Comparison of ENCODE assay signal across 17 cellular contexts in the genomic region with DNA sequence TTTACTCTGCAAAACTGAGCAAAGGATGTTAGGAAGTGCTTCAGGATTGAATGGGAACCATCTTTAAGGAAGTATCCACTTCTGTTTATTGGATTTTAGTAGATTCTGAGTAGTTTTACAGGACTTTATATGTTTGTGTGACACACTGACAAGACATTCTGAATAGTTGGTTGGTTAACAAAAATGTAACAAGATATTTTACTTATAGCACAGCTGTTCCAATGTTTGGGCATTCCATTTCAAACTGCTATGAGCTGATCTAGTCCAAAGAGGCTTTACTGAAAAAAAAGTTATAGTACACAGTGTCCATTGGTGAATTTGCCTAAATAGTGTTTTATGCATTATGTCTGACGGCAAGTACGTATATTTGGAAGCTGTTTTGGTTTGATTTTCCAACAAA.
DNase-seq lines count a peak whose midpoint lies in the region; ATAC-seq and TF ChIP-seq lines count a peak whose summit lies in the region.
"Had no signal": no experiment of that assay in that cellular context is flagged by ENCODE, and none has a peak within 500 bp of the region (broad histone marks: within the 10 kb centered on the region; RNA-seq: fewer than 3 reads in every experiment).

No MANE protein-coding gene starts in this region.

- H3K27ac Mint-ChIP-seq in type B pancreatic cell, result no peak overlapping the region
- H3K27ac Mint-ChIP-seq: B cell; CD4-positive, CD25-positive, alpha-beta regulatory T cell had no signal

- no peaks in the 10 kb centered on the region for H3K9me3 Mint-ChIP-seq in type B pancreatic cell

- no peak overlapping the region for H2AK5ac ChIP-seq in IMR-90 (ENCODE audit: low read depth, low read length)

- H3K36me3 Mint-ChIP-seq in type B pancreatic cell, result no peaks in the 10 kb centered on the region
- H3K36me3 Mint-ChIP-seq: CD4-positive, CD25-positive, alpha-beta regulatory T cell had no signal

- ATAC-seq in IMR-90 (ENCODE audit: low read depth) (peak; percentile 54), gastrocnemius medialis (no peak)

- H3K4me3 Mint-ChIP-seq in type B pancreatic cell, result no peak overlapping the region
- H3K4me3 Mint-ChIP-seq: B cell; CD4-positive, CD25-positive, alpha-beta regulatory T cell had no signal

- H3K79me1 ChIP-seq in IMR-90 (ENCODE audit: low read depth in 1 of 2, low read length in 2 of 2), result peaks cover 0 to 19% of the 10 kb centered on the region in 2 experiments; a peak in 3 of 4 replicates

- peak overlapping the region; percentile 93 for H4K91ac ChIP-seq in IMR-90 (ENCODE audit: insufficient read depth, low read depth, low read length)

- peak overlapping the region; percentile 99 for H2BK120ac ChIP-seq in IMR-90 (ENCODE audit: low read depth, low read length)

- H3K14ac ChIP-seq in IMR-90 (replicated peaks; ENCODE audit: low read depth, low read length), result peak overlapping the region; percentile 76; the same call in 1 of the 2 replicates

- H4K8ac ChIP-seq in IMR-90 (ENCODE audit: low read depth in 2 of 2, low read length in 2 of 2), result peak overlapping the region; percentile 87 to 93

- H3K23ac ChIP-seq in IMR-90 (ENCODE audit: low read depth, low read length), result peak overlapping the region; percentile 86

- H3K27ac ChIP-seq in IMR-90 (ENCODE audit: insufficient read depth, low read length) (peak overlapping the region; percentile 100), gastrocnemius medialis (no peak overlapping the region)
- H3K27ac ChIP-seq: PC-9, RWPE1 had no signal

- H3K4ac ChIP-seq in IMR-90 (ENCODE audit: low read depth, low read length), result peak overlapping the region; percentile 76

- peaks cover 26% of the 10 kb centered on the region for H3K4me1 Mint-ChIP-seq in type B pancreatic cell (ENCODE audit: unreplicated experiment)

- H3K36me3 ChIP-seq in IMR-90 (ENCODE audit: control insufficient read depth, insufficient read depth, low read length) (no peaks in the 10 kb centered on the region), gastrocnemius medialis (no peaks in the 10 kb centered on the region)

- no peaks in the 10 kb centered on the region for H3K27me3 ChIP-seq in IMR-90 (ENCODE audit: control insufficient read depth, insufficient read depth, low read length)
- no peaks in the 10 kb centered on the region for H3K27me3 ChIP-seq in gastrocnemius medialis

- in situ Hi-C loops in IMR-90 (cut with MboI; ENCODE audit: low sequenced_read_pairs), result no loop called here
- in situ Hi-C loops in gastrocnemius medialis (cut with MboI; ENCODE audit: low sequenced_read_pairs in 4 of 4), result no loop called here

- no CpG with 5 or more reads among the region's 2 CpGs for WGBS in IMR-90 (ENCODE audit: extremely low coverage in 2 of 2, insufficient read length in 1 of 2), 2 experiments

- no peaks in the 10 kb centered on the region for H3K27me3 Mint-ChIP-seq in type B pancreatic cell
- H3K27me3 Mint-ChIP-seq: B cell had no signal

- DNase-seq in IMR-90 (peak; percentile 92), dedifferentiated amniotic fluid mesenchymal stem cell (ENCODE audit: extremely low spot score) (peak; percentile 42), myocyte (ENCODE audit: low read depth) (peak; percentile 20), DMS79 (lab: John Stamatoyannopoulos, UW) (no peak), gastrocnemius medialis (no peak), type B pancreatic cell (ENCODE audit: extremely low spot score, unreplicated experiment) (no peak), HK-2 (ENCODE audit: unreplicated experiment) (no peak)
- DNase-seq: CD4-positive, CD25-positive, alpha-beta regulatory T cell; GOT3; KG1; NCI-H1417 treated with DMSO at 0.1 percent for 48 hours; NCI-H187 treated with DMSO at 0.1 percent for 48 hours; NCI-H226; NCI-H524 treated with DMSO at 0.1 percent for 48 hours; PC-9 had no signal

- H3K4me2 ChIP-seq in IMR-90 (ENCODE audit: low read depth, low read length), result peak overlapping the region; percentile 68
- H3K4me2 ChIP-seq: PC-9 had no signal

- CTCF ChIA-PET in IMR-90 (lab: Yijun Ruan, JAX), result no interaction called here

- dilution Hi-C loops in IMR-90 (cut with HindIII; ENCODE audit: low sequenced_read_pairs, unreplicated experiment), result no loop called here

- H2BK5ac ChIP-seq in IMR-90 (ENCODE audit: low read depth, low read length, poor library complexity, severe bottlenecking), result peak overlapping the region; percentile 95

- no peak overlapping the region for H3K4me3 ChIP-seq in IMR-90 (ENCODE audit: insufficient read depth, low read depth, low read length)
- H3K4me3 ChIP-seq in gastrocnemius medialis, result no peak overlapping the region
- H3K4me3 ChIP-seq: PC-9 had no signal

- no TSS peak for BruUV-seq in IMR-90 (replicated peaks; lab: Mats Ljungman, UMichigan)

- TF ChIP-seq POLR2A in IMR-90 (IDR thresholded peaks at IDR 0.05; ENCODE audit: low read depth, low read length) (no peak), gastrocnemius medialis (IDR thresholded peaks at IDR 0.05) (no peak)

- peak overlapping the region; percentile 97 for H3K18ac ChIP-seq in IMR-90 (ENCODE audit: low read depth, low read length)

- peaks cover 8% of the 10 kb centered on the region; the same call in 1 of the 2 replicates for H3K9me1 ChIP-seq in IMR-90 (ENCODE audit: insufficient read depth, low read length)

- TF ChIP-seq CTCF in IMR-90 (conservative IDR thresholded peaks at IDR 0.05; ENCODE audit: low read depth, low read length) (no peak), gastrocnemius medialis (IDR thresholded peaks at IDR 0.05 in 4 of 5, conservative IDR thresholded peaks at IDR 0.05 in 1 of 5) (no peak), type B pancreatic cell (conservative IDR thresholded peaks at IDR 0.05) (no peak)

- peaks cover 36% of the 10 kb centered on the region for H3K4me1 ChIP-seq in IMR-90 (ENCODE audit: control insufficient read depth, insufficient read depth, low read length)
- peaks cover 4 to 6% of the 10 kb centered on the region in 2 donors for H3K4me1 ChIP-seq in gastrocnemius medialis

- H3K56ac ChIP-seq in IMR-90 (ENCODE audit: extremely low read depth, insufficient read depth, low read length), result 0 out of 2 replicates have a peak overlapping the region, but pooled peaks have one; percentile 89

- H4K20me1 ChIP-seq in IMR-90 (ENCODE audit: insufficient read depth, low read length), result no peaks in the 10 kb centered on the region

- H2AK9ac ChIP-seq in IMR-90 (replicated peaks; ENCODE audit: low read depth, low read length, poor library complexity), result no peak overlapping the region

- TF ChIP-seq RAD21 in IMR-90 (IDR thresholded peaks at IDR 0.05; ENCODE audit: low read length), result no peak

- peak overlapping the region; percentile 49 for H3K9ac ChIP-seq in IMR-90 (ENCODE audit: low read depth, low read length)

- peak overlapping the region; percentile 100 for H4K5ac ChIP-seq in IMR-90 (ENCODE audit: low read depth, low read length)

- peak overlapping the region; percentile 82; the same call in 1 of the 3 replicates for H2BK15ac ChIP-seq in IMR-90 (ENCODE audit: low read depth, low read length)

- H2BK20ac ChIP-seq in IMR-90 (ENCODE audit: low read depth, low read length), result peak overlapping the region; percentile 99

- H3K9me3 ChIP-seq in IMR-90 (ENCODE audit: control insufficient read depth, insufficient read depth, low read length) (no peaks in the 10 kb centered on the region), gastrocnemius medialis (no peaks in the 10 kb centered on the region)

- POLR2A ChIA-PET in IMR-90 (lab: Charles Lee; ENCODE audit: unreplicated experiment), result no interaction called here

- intact Hi-C loops in IMR-90 (cut with micrococcal nuclease), result loop anchor here (1.0 to 10.0 kb wide), 2 partner anchors 184 to 324 kb away; no protein-coding TSS in a partner anchor
- intact Hi-C loops in gastrocnemius medialis (cut with DNase I; ENCODE audit: low total_unique reads), result no loop called here

- H2AFZ ChIP-seq in IMR-90 (replicated peaks; ENCODE audit: low read length, poor library complexity), result no peak overlapping the region
- H2AFZ ChIP-seq: PC-9 had no signal

TF ChIP-seq in IMR-90, 13 proteins besides CTCF, POLR2A, EP300 and RAD21:
- TF ChIP-seq MXI1 (IDR thresholded peaks at IDR 0.05; ENCODE audit: borderline replicate concordance, low read depth, low read length) (no peak), MAZ (IDR thresholded peaks at IDR 0.05; ENCODE audit: borderline replicate concordance, low read depth, low read length) (no peak), CEBPB (IDR thresholded peaks at IDR 0.05; ENCODE audit: low read depth, low read length) (no peak), RCOR1 (IDR thresholded peaks at IDR 0.05; ENCODE audit: insufficient replicate concordance, low read length) (no peak), MAFK (IDR thresholded peaks at IDR 0.05; ENCODE audit: low read depth, low read length) (no peak), CHD1 (IDR thresholded peaks at IDR 0.05; ENCODE audit: low read depth, low read length) (no peak), FOS (IDR thresholded peaks at IDR 0.05; ENCODE audit: low read depth, low read length) (no peak), NFE2L2 (IDR thresholded peaks at IDR 0.05; ENCODE audit: low read depth, low read length) (no peak), RFX5 (IDR thresholded peaks at IDR 0.05; ENCODE audit: low read depth, low read length) (no peak), BHLHE40 (IDR thresholded peaks at IDR 0.05; ENCODE audit: low read depth, low read length) (no peak), SMC3 (IDR thresholded peaks at IDR 0.05; ENCODE audit: low read depth, low read length) (no peak)
- TF ChIP-seq, protein P1, sequence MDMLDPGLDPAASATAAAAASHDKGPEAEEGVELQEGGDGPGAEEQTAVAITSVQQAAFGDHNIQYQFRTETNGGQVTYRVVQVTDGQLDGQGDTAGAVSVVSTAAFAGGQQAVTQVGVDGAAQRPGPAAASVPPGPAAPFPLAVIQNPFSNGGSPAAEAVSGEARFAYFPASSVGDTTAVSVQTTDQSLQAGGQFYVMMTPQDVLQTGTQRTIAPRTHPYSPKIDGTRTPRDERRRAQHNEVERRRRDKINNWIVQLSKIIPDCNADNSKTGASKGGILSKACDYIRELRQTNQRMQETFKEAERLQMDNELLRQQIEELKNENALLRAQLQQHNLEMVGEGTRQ (IDR thresholded peaks at IDR 0.05; ENCODE audit: low read depth, low read length), result no peak
- TF ChIP-seq, protein P2, sequence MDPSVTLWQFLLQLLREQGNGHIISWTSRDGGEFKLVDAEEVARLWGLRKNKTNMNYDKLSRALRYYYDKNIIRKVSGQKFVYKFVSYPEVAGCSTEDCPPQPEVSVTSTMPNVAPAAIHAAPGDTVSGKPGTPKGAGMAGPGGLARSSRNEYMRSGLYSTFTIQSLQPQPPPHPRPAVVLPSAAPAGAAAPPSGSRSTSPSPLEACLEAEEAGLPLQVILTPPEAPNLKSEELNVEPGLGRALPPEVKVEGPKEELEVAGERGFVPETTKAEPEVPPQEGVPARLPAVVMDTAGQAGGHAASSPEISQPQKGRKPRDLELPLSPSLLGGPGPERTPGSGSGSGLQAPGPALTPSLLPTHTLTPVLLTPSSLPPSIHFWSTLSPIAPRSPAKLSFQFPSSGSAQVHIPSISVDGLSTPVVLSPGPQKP (IDR thresholded peaks at IDR 0.05; ENCODE audit: borderline replicate concordance, low read depth, low read length), result no peak

Comparison
In these comparisons a context has a peak if more than half of its experiments do, and no peak if none do; other contexts are left out.
1. DNase-seq: peak in IMR-90 (single experiment), dedifferentiated amniotic fluid mesenchymal stem cell (single experiment) and myocyte (single experiment); none in DMS79 (single experiment), gastrocnemius medialis (0 of 2), type B pancreatic cell (single experiment) and HK-2 (single experiment).